Comparison of ENCODE assay signal across 11 cellular contexts in the genomic region with DNA sequence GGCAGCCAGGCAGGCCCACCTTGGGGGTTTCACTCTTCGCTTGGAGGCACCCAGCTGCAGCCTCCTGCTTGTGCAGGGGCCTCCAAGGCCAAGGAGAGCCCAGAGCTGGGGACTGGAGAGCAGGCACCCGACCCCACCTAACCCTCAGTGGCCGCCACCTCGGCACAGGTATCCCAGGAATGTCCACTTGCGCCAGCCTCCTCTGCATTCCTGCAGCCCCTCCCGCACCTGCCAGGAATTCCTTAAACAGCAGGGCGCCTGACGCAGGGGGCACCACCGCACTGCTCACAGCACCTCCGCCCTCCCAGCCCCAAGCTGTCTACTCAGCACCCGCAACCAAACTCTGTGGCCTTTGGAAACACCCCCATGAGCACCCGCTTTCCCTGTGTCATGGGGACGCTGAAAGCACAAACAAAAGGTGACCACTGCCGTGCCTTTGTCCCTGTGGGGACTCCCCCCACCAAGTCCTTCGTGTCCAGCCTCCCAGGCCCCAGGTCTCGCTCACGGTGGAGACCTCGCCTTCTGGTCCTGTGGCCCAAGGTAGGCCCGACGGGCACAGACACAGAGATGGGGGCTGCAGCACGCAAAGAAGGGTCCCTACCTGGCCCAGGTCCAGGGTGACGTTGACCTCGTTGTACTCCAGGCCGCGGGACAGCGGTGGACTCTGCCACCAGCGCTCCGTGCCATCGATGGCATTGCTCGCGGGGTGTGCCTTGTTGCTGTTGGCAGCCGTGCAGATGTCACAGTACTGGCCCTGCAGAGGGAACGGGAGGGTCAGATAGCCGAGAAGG. TPM values are rescaled to one million over a fixed set of nuclear protein-coding genes. Genes with fewer than 3 reads are reported as not detected.
DNase-seq lines count a peak whose midpoint lies in the region; ATAC-seq and TF ChIP-seq lines count a peak whose summit lies in the region.
"Had no signal": no experiment of that assay in that cellular context is flagged by ENCODE, and none has a peak within 500 bp of the region (broad histone marks: within the 10 kb centered on the region; RNA-seq: fewer than 3 reads in every experiment).

No MANE protein-coding gene starts in this region.

- intact Hi-C loops in posterior vena cava (cut with DNase I) = loop anchor here in 1 of 2 donors (10.0 kb wide), 1 partner anchor 47 kb away; no protein-coding TSS in a partner anchor

- ATAC-seq in left lobe of liver (peak; percentile 49), HG03469 (IDR thresholded peaks at IDR 0.05; ENCODE audit: unreplicated experiment) (no peak)
- ATAC-seq: activated T-helper 17 cell treated with anti-CD3 and anti-CD28 coated beads, Interleukin-2, amount 50 U/mL, for 72 hours; CD8-positive, alpha-beta T cell had no signal

- DNase-seq in ecto neural progenitor cell (ENCODE audit: low spot score) = peak; percentile 60
- peak; percentile 81 for DNase-seq in left lobe of liver (ENCODE audit: low spot score)
- DNase-seq in suprapubic skin (ENCODE audit: low spot score in 2 of 2) = peak in 1 of 2 donors; percentile 66
- DNase-seq in posterior vena cava (ENCODE audit: low spot score) = no peak
- DNase-seq in NCI-H446 treated with DMSO at 0.1 percent for 48 hours (lab: John Stamatoyannopoulos, UW) = no peak
- DNase-seq in activated CD8-positive, alpha-beta memory T cell treated with anti-CD3 and anti-CD28 coated beads, Interleukin-2, amount 50 U/mL, for 48 hours = no peak
- DNase-seq: CD8-positive, alpha-beta T cell; hippocampal formation had no signal

- H3K9ac ChIP-seq in HUES48 (ENCODE audit: low read depth, low read length) = peak overlapping the region; percentile 48

- WGBS in suprapubic skin = 64% methylated on average over 23 of the region's 34 CpGs

- H3K27ac ChIP-seq in HUES48 (ENCODE audit: low read depth, low read length) (peak overlapping the region; percentile 91), suprapubic skin (peak overlapping the region; percentile 2)

- H3K4me3 ChIP-seq in HUES48 (ENCODE audit: low read depth, low read length) (no peak overlapping the region), suprapubic skin (no peak overlapping the region)

- peaks cover 12% of the 10 kb centered on the region; the same call in 1 of the 2 replicates for H3K36me3 ChIP-seq in HUES48 (ENCODE audit: control insufficient read depth, insufficient read depth, low read length)
- H3K36me3 ChIP-seq in suprapubic skin = no peaks in the 10 kb centered on the region

- H3K27me3 ChIP-seq in HUES48 (ENCODE audit: control insufficient read depth, insufficient read depth, low read length) (no peaks in the 10 kb centered on the region), suprapubic skin (peaks cover 8% of the 10 kb centered on the region)

- H3K9me3 ChIP-seq in HUES48 (ENCODE audit: control insufficient read depth, insufficient read depth, low read length) (no peaks in the 10 kb centered on the region), suprapubic skin (no peaks in the 10 kb centered on the region)

- no peak for TF ChIP-seq POLR2A in suprapubic skin (IDR thresholded peaks at IDR 0.05)

- no peak for TF ChIP-seq CTCF in suprapubic skin (IDR thresholded peaks at IDR 0.05)

- peaks cover 67% of the 10 kb centered on the region for H3K4me1 ChIP-seq in HUES48 (ENCODE audit: control insufficient read depth, insufficient read depth, low read length)
- peaks cover 94% of the 10 kb centered on the region for H3K4me1 ChIP-seq in suprapubic skin

- no peak for TF ChIP-seq EP300 in suprapubic skin (IDR thresholded peaks at IDR 0.05)

RNA-seq across cellular contexts. Expression of a gene that starts 5.1 kb away (rescaled TPM):
- total RNA-seq in left lobe of liver (112 TPM), suprapubic skin (100 to 1,000 TPM; 200 to 623 (median 316) TPM), posterior vena cava (100 to 1,000 TPM; 131 to 183 TPM)

RNA-seq across cellular contexts. Expression of a gene that starts 24.9 kb away (rescaled TPM):
- total RNA-seq in left lobe of liver (432 TPM), suprapubic skin (1,000 to 10,000 TPM; 1,604 to 3,217 (median 2,363) TPM), posterior vena cava (1,000 to 10,000 TPM; 1,227 to 1,253 TPM)

RNA-seq across cellular contexts. Expression of a gene that starts 45.1 kb away (rescaled TPM):
- total RNA-seq in left lobe of liver (1.8 TPM), suprapubic skin (1 to 10 TPM; 3.8 to 7.2 (median 4.5) TPM), posterior vena cava (1 to 10 TPM; 3.4 to 3.8 TPM)

RNA-seq across cellular contexts. Expression of a gene that starts 59.2 kb away (rescaled TPM):
- 61.0 TPM for total RNA-seq in left lobe of liver
- 100 to 1,000 TPM in 3 of 4 donors, 10 to 100 TPM in 1; 84.7 to 155 (median 146) TPM for total RNA-seq in suprapubic skin
- 10 to 100 TPM; 60.9 to 70.3 TPM for total RNA-seq in posterior vena cava

Comparison
In these comparisons a context has a peak if more than half of its experiments do, and no peak if none do; other contexts are left out.
1. DNase-seq: peak in ecto neural progenitor cell (single experiment) and left lobe of liver (single experiment); none in posterior vena cava (single experiment), NCI-H446 treated with DMSO at 0.1 percent for 48 hours (single experiment) and activated CD8-positive, alpha-beta memory T cell treated with anti-CD3 and anti-CD28 coated beads, Interleukin-2, amount 50 U/mL, for 48 hours (single experiment).